Comparison of ENCODE assay signal across 10 cellular contexts in the genomic region with DNA sequence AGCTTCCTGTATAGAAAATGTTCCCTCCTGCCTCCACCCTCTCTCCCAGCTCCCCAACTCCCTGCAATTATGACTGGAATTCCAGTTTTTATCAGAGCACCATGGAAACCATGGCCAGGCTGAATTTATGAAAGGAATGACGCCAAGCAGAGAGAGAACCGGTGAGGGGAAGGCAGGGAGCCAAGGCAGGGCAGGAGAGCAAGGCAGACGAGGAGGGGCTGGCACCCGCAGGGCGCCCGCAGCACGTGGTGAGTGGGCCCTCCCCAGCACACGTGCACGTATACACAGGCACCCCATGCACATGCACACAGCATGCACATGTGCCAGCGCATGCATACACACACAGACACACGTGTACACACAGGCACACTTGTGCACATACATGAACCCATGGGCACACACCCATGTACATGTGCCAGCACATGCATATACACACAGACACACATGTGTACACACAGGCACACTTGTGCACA. TPM values are rescaled to one million over a fixed set of nuclear protein-coding genes. Genes with fewer than 3 reads are reported as not detected.
DNase-seq lines count a peak whose midpoint lies in the region; ATAC-seq and TF ChIP-seq lines count a peak whose summit lies in the region.
"Had no signal": no experiment of that assay in that cellular context is flagged by ENCODE, and none has a peak within 500 bp of the region (broad histone marks: within the 10 kb centered on the region; RNA-seq: fewer than 3 reads in every experiment).

No MANE protein-coding gene starts in this region.

- H3K9me3 Mint-ChIP-seq in glutamatergic neuron (ENCODE audit: unreplicated experiment), result peaks cover 4% of the 10 kb centered on the region

- no peaks in the 10 kb centered on the region for H3K79me1 ChIP-seq in trophoblast cell (ENCODE audit: low read length)

- H4K20me1 ChIP-seq in PC-9 (ENCODE audit: insufficient read depth), result no peaks in the 10 kb centered on the region

- no peaks in the 10 kb centered on the region for H3K36me3 Mint-ChIP-seq in glutamatergic neuron (ENCODE audit: unreplicated experiment)

- no peak overlapping the region for H3K9ac ChIP-seq in trophoblast cell (ENCODE audit: low read length)

- WGBS in trophoblast cell (ENCODE audit: extremely low coverage, insufficient coverage, insufficient read length), result no CpG with 5 or more reads among the region's 11 CpGs

- H3K4ac ChIP-seq in trophoblast cell (ENCODE audit: low read depth, low read length), result no peak overlapping the region

- intact Hi-C loops in PC-9 (cut with micrococcal nuclease; ENCODE audit: unreplicated experiment), result no loop called here

- peak; percentile 43 for DNase-seq in Daoy (ENCODE audit: low read depth)
- DNase-seq in PC-9, result peak; percentile 72 to 83
- peak; percentile 11 for DNase-seq in glutamatergic neuron
- peak in 1 of 2 donors; percentile 27 for DNase-seq in trophoblast cell
- no peak for DNase-seq in stimulated activated naive CD4-positive, alpha-beta T cell treated with Interleukin-2 at 50 U/mL for 16 hours (lab: John Stamatoyannopoulos, UW)
- no peak for DNase-seq in LoVo (ENCODE audit: low spot score)
- DNase-seq: PC-3; stimulated activated CD4-positive, alpha-beta T cell treated with anti-CD3 and anti-CD28 coated beads, Interleukin-4, amount 100 ng/mL, for 24 hours had no signal

- H3K27ac Mint-ChIP-seq in glutamatergic neuron (ENCODE audit: unreplicated experiment), result peak overlapping the region; percentile 86

- ATAC-seq in GM21576 (IDR thresholded peaks at IDR 0.05; ENCODE audit: unreplicated experiment), result no peak
- ATAC-seq in HG02623 (IDR thresholded peaks at IDR 0.05; ENCODE audit: unreplicated experiment), result no peak
- ATAC-seq: PC-3 had no signal

- H3K9me3 ChIP-seq in PC-9 (ENCODE audit: insufficient read depth, low read depth) (no peaks in the 10 kb centered on the region), trophoblast cell (ENCODE audit: insufficient read depth, low read depth, low read length) (peaks cover 3% of the 10 kb centered on the region)

- H3K14ac ChIP-seq in trophoblast cell (ENCODE audit: low read length), result no peak overlapping the region

- no peak overlapping the region for H4K91ac ChIP-seq in trophoblast cell (ENCODE audit: low read depth, low read length)

- no peaks in the 10 kb centered on the region for H3K9me2 ChIP-seq in PC-9 (ENCODE audit: insufficient read depth)

- H3K27me3 ChIP-seq in PC-9 (ENCODE audit: insufficient read depth, low read depth), result 0 out of 2 replicates have a peak, but pooled peaks cover 5% of the 10 kb centered on the region
- H3K27me3 ChIP-seq in trophoblast cell (ENCODE audit: insufficient read depth, low read length), result no peaks in the 10 kb centered on the region

- H3K4me3 ChIP-seq in PC-9 (no peak overlapping the region), trophoblast cell (ENCODE audit: low read depth, low read length) (no peak overlapping the region)

- H2BK12ac ChIP-seq in trophoblast cell (ENCODE audit: low read length), result no peak overlapping the region

- no peak overlapping the region for H2BK5ac ChIP-seq in trophoblast cell (ENCODE audit: low read depth, low read length, poor library complexity)

- H3F3A ChIP-seq in PC-9 (ENCODE audit: insufficient read depth, low read depth), result peaks cover 41% of the 10 kb centered on the region

- no peak overlapping the region for H3K4me3 Mint-ChIP-seq in glutamatergic neuron (ENCODE audit: unreplicated experiment)

- H3K27me3 Mint-ChIP-seq in glutamatergic neuron (ENCODE audit: unreplicated experiment), result peaks cover 15% of the 10 kb centered on the region

- CTCF ChIA-PET in PC-9 (lab: Charles Lee), result interaction anchor here (0.6 kb wide), 2 partner anchors 80 to 269 kb away, joined by 3 to 6 read pairs; no protein-coding TSS in a partner anchor

- no TSS peak for BruUV-seq in PC-9 (replicated peaks; lab: Mats Ljungman, UMichigan)

- no peak overlapping the region for H3K18ac ChIP-seq in trophoblast cell (ENCODE audit: low read length)

- H3K4me2 ChIP-seq in PC-9, result peak overlapping the region; percentile 40; the same call in 1 of the 2 replicates
- no peak overlapping the region for H3K4me2 ChIP-seq in trophoblast cell (ENCODE audit: low read length)

- H3K27ac ChIP-seq in PC-9 (no peak overlapping the region), trophoblast cell (ENCODE audit: low read depth, low read length) (no peak overlapping the region)

- no peak for TF ChIP-seq CTCF in PC-9 (conservative IDR thresholded peaks at IDR 0.05)
- TF ChIP-seq CTCF in glutamatergic neuron (IDR thresholded peaks at IDR 0.05; ENCODE audit: partially characterized antibody, unreplicated experiment), result no peak

- H3K4me1 ChIP-seq in PC-9 (replicated peaks; ENCODE audit: insufficient read depth), result peaks cover 60% of the 10 kb centered on the region
- H3K4me1 ChIP-seq in trophoblast cell (ENCODE audit: control insufficient read depth in 1 of 2, insufficient read depth in 2 of 2, low read length in 2 of 2), result peaks cover 4 to 13% of the 10 kb centered on the region in 2 experiments

- H2BK120ac ChIP-seq in trophoblast cell (ENCODE audit: insufficient read depth, low read length, poor library complexity), result no peak overlapping the region

- H4K12ac ChIP-seq in trophoblast cell (ENCODE audit: low read depth, low read length), result no peak overlapping the region

- POLR2A ChIA-PET in PC-9 (lab: Charles Lee; ENCODE audit: unreplicated experiment), result interaction anchor here (0.7 kb wide), 2 partner anchors 23 to 29 kb away, joined by 3 to 5 read pairs; no protein-coding TSS in a partner anchor

- H3K79me2 ChIP-seq in PC-9 (ENCODE audit: low read depth), result no peaks in the 10 kb centered on the region
- H3K79me2 ChIP-seq in trophoblast cell (ENCODE audit: control insufficient read depth, insufficient read depth, low read length, poor library complexity), result no peaks in the 10 kb centered on the region

- H3K4me1 Mint-ChIP-seq in glutamatergic neuron (ENCODE audit: low read depth, unreplicated experiment), result peaks cover 29% of the 10 kb centered on the region

- H3K36me3 ChIP-seq in PC-9 (ENCODE audit: low read depth) (no peaks in the 10 kb centered on the region), trophoblast cell (ENCODE audit: control insufficient read depth in 1 of 2, insufficient read depth in 2 of 2, low read length in 2 of 2) (no peaks in the 10 kb centered on the region)

- H4K8ac ChIP-seq in trophoblast cell (ENCODE audit: low read depth, low read length), result no peak overlapping the region

- H2AK5ac ChIP-seq in trophoblast cell (ENCODE audit: low read length), result no peak overlapping the region

- H2AFZ ChIP-seq in PC-9 (no peak overlapping the region), trophoblast cell (ENCODE audit: insufficient read depth, low read length, poor library complexity) (no peak overlapping the region)

- H3K23ac ChIP-seq in trophoblast cell (ENCODE audit: low read length), result peak overlapping the region; percentile 10

RNA-seq across cellular contexts. Expression of gene MRGBP, which starts 27.4 kb away (rescaled TPM):
- 22.4 and 27.1 TPM in 2 replicates for total RNA-seq in Daoy (2014; rRNA removed; shearing (Covaris generic))
- total RNA-seq in PC-9 (2021) (27.8 and 30.2 TPM in 2 replicates), glutamatergic neuron (ENCODE audit: unreplicated experiment) (15.6 TPM)
- 13.3 and 13.7 TPM in 2 replicates for polyA plus RNA-seq in trophoblast cell (2013)

RNA-seq across cellular contexts. Expression of gene OGFR, which starts 35.8 kb away (rescaled TPM):
- total RNA-seq in Daoy (2014; rRNA removed; shearing (Covaris generic)), result 44.2 and 55.0 TPM in 2 replicates
- total RNA-seq in PC-9 (2021) (57.4 and 65.0 TPM in 2 replicates), glutamatergic neuron (ENCODE audit: unreplicated experiment) (70.5 TPM)
- polyA plus RNA-seq in trophoblast cell (2013), result 31.8 and 32.7 TPM in 2 replicates

RNA-seq across cellular contexts. Expression of gene COL9A3, which starts 48.0 kb away (rescaled TPM):
- total RNA-seq in Daoy (2014; rRNA removed; shearing (Covaris generic)), result 0.97 and 6.1 TPM in 2 replicates
- total RNA-seq in PC-9 (2021), result 8.3 and 8.5 TPM in 2 replicates
- 78.7 TPM for total RNA-seq in glutamatergic neuron (ENCODE audit: unreplicated experiment)
- 243 and 264 TPM in 2 replicates for polyA plus RNA-seq in trophoblast cell (2013)

Comparison
In these comparisons a context has a peak if more than half of its experiments do, and no peak if none do; other contexts are left out.
1. DNase-seq: peak in Daoy (single experiment), PC-9 (2 of 2) and glutamatergic neuron (single experiment); none in stimulated activated naive CD4-positive, alpha-beta T cell treated with Interleukin-2 at 50 U/mL for 16 hours (single experiment) and LoVo (single experiment).